27 cellular contexts compared by ENCODE assay signal in genomic region chr3:193490580-193490979, GRCh38.
DNase-seq lines count a peak whose midpoint lies in the region; ATAC-seq, FAIRE-seq and TF ChIP-seq lines count a peak whose summit lies in the region.
"Had no signal": no experiment of that assay in that cellular context is flagged by ENCODE, and none has a peak within 500 bp of the region (broad histone marks: within the 10 kb centered on the region; RNA-seq: fewer than 3 reads in every experiment).

No MANE protein-coding gene starts in this region.

- no peak for DNase-seq in GM19239 (ENCODE audit: insufficient read length, low spot score)
- DNase-seq in H1 (ENCODE audit: low read depth in 1 of 2, low spot score in 2 of 2): no peak
- DNase-seq in lower lobe of right lung: no peak
- peak; percentile 45 to 47 for DNase-seq in thyroid gland
- no peak for DNase-seq in NCI-H2227 (lab: John Stamatoyannopoulos, UW; ENCODE audit: unreplicated experiment)
- no peak for DNase-seq in stimulated activated naive CD4-positive, alpha-beta T cell treated with Interleukin-2 at 50 U/mL for 16 hours (lab: John Stamatoyannopoulos, UW)
- DNase-seq: CD4-positive, alpha-beta T cell; GOT3; KBM-7; NCI-H1105 treated with DMSO at 0.1 percent for 48 hours; NCI-H146; NCI-H1930; NCI-H2107; NCI-H446; NCI-H524 treated with DMSO at 0.1 percent for 48 hours; NCI-H774; NK-92 treated with Interleukin-12 subunit alpha and Interleukin-12 subunit beta, amount 100 ng/mL, for 24 hours; PC-3; SJCRH30 had no signal

- H3K4ac ChIP-seq in H1 (replicated peaks; ENCODE audit: insufficient read length, low read depth, low read length): no peak overlapping the region

- H2BK20ac ChIP-seq in H1 (ENCODE audit: low read length): no peak overlapping the region

- intact Hi-C loops in lower lobe of right lung (cut with DNase I): no loop called here
- intact Hi-C loops in thyroid gland (cut with DNase I): no loop called here

- POLR2A ChIA-PET in H1 (lab: Charles Lee; ENCODE audit: partially characterized antibody): no interaction called here

- no peak overlapping the region for H3K56ac ChIP-seq in H1 (replicated peaks; ENCODE audit: insufficient read length, low read depth, low read length)

- H3K4me1 ChIP-seq in H1 (replicated peaks in 1 of 4; ENCODE audit: control insufficient read depth in 3 of 4, insufficient read depth in 4 of 4, low read length in 3 of 4): no peaks in the 10 kb centered on the region
- H3K4me1 ChIP-seq in lower lobe of right lung: peaks cover 9% of the 10 kb centered on the region
- H3K4me1 ChIP-seq in thyroid gland: peaks cover 63 to 65% of the 10 kb centered on the region in 2 donors
- H3K4me1 ChIP-seq: BLaER1, SJCRH30 had no signal

- H3K9me3 ChIP-seq in H1 (ENCODE audit: insufficient read depth in 2 of 2, low read depth in 1 of 2, low read length in 1 of 2): no peaks in the 10 kb centered on the region
- no peaks in the 10 kb centered on the region for H3K9me3 ChIP-seq in lower lobe of right lung
- no peaks in the 10 kb centered on the region for H3K9me3 ChIP-seq in thyroid gland
- H3K9me3 ChIP-seq: BLaER1, SJCRH30 had no signal

- H2AK5ac ChIP-seq in H1 (ENCODE audit: low read depth, low read length): no peak overlapping the region

- H3K23ac ChIP-seq in H1 (ENCODE audit: insufficient read length): no peak overlapping the region

- H3K9ac ChIP-seq in H1 (replicated peaks in 1 of 4; ENCODE audit: extremely low read depth in 1 of 4, low read depth in 3 of 4, low read length in 3 of 4): no peak overlapping the region
- H3K9ac ChIP-seq: BLaER1 had no signal

- no peak overlapping the region for H2BK120ac ChIP-seq in H1 (replicated peaks; ENCODE audit: low read depth, low read length)

- H3K18ac ChIP-seq in H1 (ENCODE audit: extremely low read depth, low read length): no peak overlapping the region

- H2AFZ ChIP-seq in H1 (ENCODE audit: low read length): 0 out of 2 replicates have a peak overlapping the region, but pooled peaks have one; percentile 7

- H3K27ac ChIP-seq in H1 (ENCODE audit: low read depth, low read length) (no peak overlapping the region), lower lobe of right lung (peak overlapping the region; percentile 49), thyroid gland (peak overlapping the region; percentile 73 to 85 (median 85))
- H3K27ac ChIP-seq: BLaER1, SJCRH30 had no signal

- no peaks in the 10 kb centered on the region for H4K20me1 ChIP-seq in H1 (replicated peaks in 1 of 2; ENCODE audit: control insufficient read depth in 1 of 2, insufficient read depth in 2 of 2, low read length in 2 of 2)
- H4K20me1 ChIP-seq: BLaER1 had no signal

- H2BK15ac ChIP-seq in H1 (ENCODE audit: low read length): no peak overlapping the region

- no peak overlapping the region for H3K14ac ChIP-seq in H1 (ENCODE audit: insufficient read length)

- no peaks in the 10 kb centered on the region for H3K36me3 ChIP-seq in H1 (ENCODE audit: control insufficient read depth in 2 of 4, insufficient read depth in 4 of 4, low read length in 3 of 4)
- H3K36me3 ChIP-seq in lower lobe of right lung: no peaks in the 10 kb centered on the region
- H3K36me3 ChIP-seq in thyroid gland: no peaks in the 10 kb centered on the region
- H3K36me3 ChIP-seq: BLaER1, SJCRH30 had no signal

- FAIRE-seq in GM19239 (lab: Jason Lieb, UNC) (peak; percentile 42), H1 (lab: Jason Lieb, UNC) (no peak)
- FAIRE-seq: GM18507, HTR-8/SVneo had no signal

- H3K27me3 ChIP-seq in H1 (replicated peaks in 1 of 4; ENCODE audit: control insufficient read depth in 3 of 4, extremely low read depth in 1 of 4, insufficient read depth in 3 of 4, low read length in 3 of 4) (no peaks in the 10 kb centered on the region), lower lobe of right lung (ENCODE audit: low read depth) (no peaks in the 10 kb centered on the region), thyroid gland (no peaks in the 10 kb centered on the region)
- H3K27me3 ChIP-seq: BLaER1, SJCRH30 had no signal

- no peak overlapping the region for H3K4me3 ChIP-seq in H1 (ENCODE audit: extremely low read depth in 1 of 4, insufficient read depth in 2 of 4, low read depth in 3 of 4, low read length in 4 of 4)
- no peak overlapping the region for H3K4me3 ChIP-seq in lower lobe of right lung
- no peak overlapping the region for H3K4me3 ChIP-seq in thyroid gland (replicated peaks in 1 of 3)
- H3K4me3 ChIP-seq: BLaER1, SJCRH30 had no signal

- peak in 1 of 2 donors; percentile 30 for ATAC-seq in lower lobe of right lung
- no peak for ATAC-seq in HG03095 (IDR thresholded peaks at IDR 0.05; ENCODE audit: unreplicated experiment)
- ATAC-seq in HG02981 (IDR thresholded peaks at IDR 0.05; ENCODE audit: unreplicated experiment): no peak
- ATAC-seq: HCT116, PC-3, Right ventricle myocardium inferior, SK-N-SH treated with all-trans-retinoic acid at 6 μM for 48 hours had no signal

- TF ChIP-seq CTCF in H1 (IDR thresholded peaks at IDR 0.05; ENCODE audit: control extremely low read depth in 1 of 3, insufficient read depth in 1 of 3, low read depth in 1 of 3, low read length in 3 of 3): no peak
- TF ChIP-seq CTCF in lower lobe of right lung (IDR thresholded peaks at IDR 0.05): no peak
- TF ChIP-seq CTCF in thyroid gland (IDR thresholded peaks at IDR 0.05): no peak

- no peak overlapping the region for H2BK5ac ChIP-seq in H1 (ENCODE audit: low read depth, low read length)

- no peak overlapping the region for H4K8ac ChIP-seq in H1 (ENCODE audit: extremely low read depth, insufficient read depth, low read length)

- no peak overlapping the region for H4K5ac ChIP-seq in H1 (ENCODE audit: insufficient read length, low read depth, low read length)

- CTCF ChIA-PET in H1 (lab: Charles Lee; ENCODE audit: partially characterized antibody): interaction anchor here (1.3 kb wide), 1 partner anchor 22 kb away, joined by 4 read pairs; no protein-coding TSS in a partner anchor

- TF ChIP-seq EP300 in H1 (IDR thresholded peaks at IDR 0.05; ENCODE audit: borderline replicate concordance in 1 of 2, low read depth in 2 of 2, low read length in 2 of 2): no peak

- no peak for TF ChIP-seq POLR2A in H1 (IDR thresholded peaks at IDR 0.05; ENCODE audit: control extremely low read depth in 1 of 2, low read depth in 2 of 2, low read length in 2 of 2)
- peak in 1 of 2 donors; percentile 77 for TF ChIP-seq POLR2A in thyroid gland (IDR thresholded peaks at IDR 0.05)

- H3K79me1 ChIP-seq in H1 (ENCODE audit: low read depth, low read length): no peaks in the 10 kb centered on the region

- no peak overlapping the region for H4K91ac ChIP-seq in H1 (replicated peaks; ENCODE audit: insufficient read length, low read length)

- H2BK12ac ChIP-seq in H1 (ENCODE audit: low read depth, low read length): no peak overlapping the region

- no peak for TF ChIP-seq RAD21 in H1 (IDR thresholded peaks at IDR 0.05 in 1 of 2, conservative IDR thresholded peaks at IDR 0.05 in 1 of 2; ENCODE audit: low read depth in 2 of 2, low read length in 2 of 2)

- 82% methylated on average over 4 of the region's 4 CpGs; no CpG with 5 or more reads in 1 of the 2 experiments for WGBS in H1 (ENCODE audit: extremely low coverage in 1 of 2, insufficient coverage in 1 of 2, insufficient read length in 1 of 2, insufficient replicate concordance in 2 of 2, low coverage in 1 of 2, low lambda C conversion rate in 2 of 2, missing lambda C conversion rate in 1 of 2), 2 experiments
- 40% methylated on average over 4 of the region's 4 CpGs for WGBS in thyroid gland, 2 donors

- no peak overlapping the region for H3K4me2 ChIP-seq in H1 (ENCODE audit: insufficient read depth in 1 of 2, low read depth in 2 of 2, low read length in 2 of 2)
- H3K4me2 ChIP-seq: BLaER1 had no signal

- H3K23me2 ChIP-seq in H1 (ENCODE audit: low read depth, low read length): no peaks in the 10 kb centered on the region

- H3K79me2 ChIP-seq in H1 (ENCODE audit: control insufficient read depth in 1 of 2, insufficient read depth in 2 of 2, low read length in 2 of 2): no peaks in the 10 kb centered on the region

TF ChIP-seq in H1, 55 proteins besides CTCF, POLR2A, EP300 and RAD21 (continues in another document):
- TF ChIP-seq CHD1 (IDR thresholded peaks at IDR 0.05; ENCODE audit: low read depth, low read length) (no peak), SP2 (IDR thresholded peaks at IDR 0.05; ENCODE audit: low read length) (no peak), JUN (IDR thresholded peaks at IDR 0.05; ENCODE audit: low read depth, low read length) (no peak), CEBPB (IDR thresholded peaks at IDR 0.05; ENCODE audit: low read depth, low read length) (no peak)

Comparison
In these comparisons a context has a peak if more than half of its experiments do, and no peak if none do; other contexts are left out.
1. DNase-seq: peak in thyroid gland (2 of 2); none in GM19239 (single experiment), H1 (0 of 2), lower lobe of right lung (single experiment), NCI-H2227 (single experiment) and stimulated activated naive CD4-positive, alpha-beta T cell treated with Interleukin-2 at 50 U/mL for 16 hours (single experiment).